ENCODE assay signal across 2 cellular contexts in the genomic region with DNA sequence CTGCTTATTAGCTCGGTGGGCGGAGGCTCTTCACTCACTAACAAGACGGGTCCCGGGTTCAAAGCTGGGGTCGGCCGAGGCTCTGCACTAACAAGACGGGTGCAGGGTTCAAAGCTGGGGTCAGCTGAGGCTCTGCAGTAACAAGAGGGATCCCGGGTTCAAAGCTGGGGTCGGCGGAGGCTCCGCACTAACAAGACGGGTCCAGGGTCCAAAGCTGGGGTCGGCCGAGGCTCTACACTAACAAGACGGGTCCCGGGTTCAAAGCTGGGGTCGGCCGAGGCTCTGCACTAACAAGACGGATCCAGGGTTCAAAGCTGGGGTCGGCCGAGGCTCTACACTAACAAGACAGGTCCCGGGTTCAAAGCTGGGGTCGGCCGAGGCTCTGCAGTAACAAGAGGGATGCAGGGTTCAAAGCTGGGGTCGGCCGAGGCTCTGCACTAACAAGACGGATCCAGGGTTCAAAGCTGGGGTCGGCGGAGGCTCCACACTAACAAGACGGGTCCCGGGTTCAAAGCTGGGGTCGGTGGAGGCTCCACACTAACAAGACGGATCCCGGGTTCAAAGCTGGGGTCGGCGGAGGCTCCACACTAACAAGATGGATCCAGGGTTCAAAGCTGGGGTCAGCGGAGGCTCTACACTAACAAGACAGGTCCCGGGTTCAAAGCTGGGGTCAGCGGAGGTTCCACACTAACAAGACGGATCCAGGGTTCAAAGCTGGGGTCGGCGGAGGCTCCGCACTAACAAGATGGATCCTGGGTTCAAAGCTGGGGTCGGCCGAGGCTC. TPM values are rescaled to one million over a fixed set of nuclear protein-coding genes. Genes with fewer than 3 reads are reported as not detected.
"Had no signal": no experiment of that assay in that cellular context is flagged by ENCODE, and none has a peak within 500 bp of the region (broad histone marks: within the 10 kb centered on the region; RNA-seq: fewer than 3 reads in every experiment).

No MANE protein-coding gene starts in this region.

RNA-seq across cellular contexts. Expression of gene DOC2B, which starts 53.8 kb away (rescaled TPM):
- total RNA-seq: activated CD4-positive, alpha-beta T cell treated with anti-CD3 and anti-CD28 coated beads, Interleukin-2, amount 10 ng/mL, durations not matched to agents 7 days and 5 days; activated CD8-positive, alpha-beta T cell treated with anti-CD3 and anti-CD28 coated beads, Interleukin-2, amount 10 ng/mL, durations not matched to agents 7 days and 5 days had no signal
